Comparison of ENCODE assay signal across 1 cellular context in the genomic region with DNA sequence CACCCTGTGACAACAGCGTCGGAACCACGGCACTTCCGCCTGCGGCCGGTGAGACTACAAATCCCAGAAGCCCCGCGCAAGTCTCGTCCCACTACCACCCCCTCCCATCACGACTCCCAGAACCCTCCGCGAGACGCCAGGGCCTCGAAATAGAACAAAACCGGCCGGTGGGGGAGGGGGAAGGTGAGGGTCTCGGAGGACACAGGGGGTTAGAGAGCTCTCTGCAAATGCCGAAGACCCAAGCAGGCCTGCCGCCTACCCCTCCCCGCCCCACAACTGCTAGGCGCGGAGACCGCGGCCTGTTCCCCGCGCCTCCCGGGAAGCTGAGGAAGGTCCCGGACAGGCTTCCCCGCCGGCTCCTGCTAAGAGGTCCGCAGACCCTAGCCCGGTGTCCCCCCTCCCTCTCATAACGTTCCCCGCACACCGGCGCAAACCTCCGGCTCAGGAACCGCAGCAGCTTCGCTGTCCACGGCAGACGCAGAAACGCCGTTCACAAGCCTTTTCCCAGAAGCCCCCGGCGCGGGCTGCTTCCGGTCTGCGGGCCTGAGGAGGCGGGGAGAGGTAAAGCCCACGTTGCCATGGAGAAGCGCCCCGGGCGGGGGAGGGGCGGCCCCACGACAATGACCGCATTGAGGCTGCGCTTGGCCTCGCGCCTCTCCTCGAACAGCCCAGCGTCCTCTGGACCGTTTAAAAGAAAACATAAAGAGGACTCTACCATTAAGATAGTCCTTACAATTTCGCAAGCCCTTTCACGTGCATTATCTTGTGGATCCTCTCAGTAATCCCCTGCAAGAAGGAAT.
TF ChIP-seq lines count a peak whose summit lies in the region.

ZNF24 (minus strand) TSS at position 485 of the 800 bp plus-strand sequence. CDS start 3,770 bp downstream, outside the sequence.

TF ChIP-seq in K562, 482 proteins besides CTCF, POLR2A, EP300 and RAD21 (continued from another document and continues in another):
- TF ChIP-seq AFF1 (IDR thresholded peaks at IDR 0.05; ENCODE audit: low read depth in 1 of 2, partially characterized antibody in 2 of 2) (peak in 1 of 2 experiments; percentile 96), HMGN3 (IDR thresholded peaks at IDR 0.05; ENCODE audit: borderline replicate concordance, extremely low read depth, insufficient read length, low read depth, low read length) (peak; percentile 76), ZFPM2 (CRISPR knock-in tag; IDR thresholded peaks at IDR 0.05) (0 out of 2 replicates have a peak, but pooled peaks have one; percentile 30), SPI1 (IDR thresholded peaks at IDR 0.05; ENCODE audit: borderline replicate concordance, low read depth, low read length) (peak; percentile 88), SRSF1 (IDR thresholded peaks at IDR 0.05; ENCODE audit: low read depth, low read length) (0 out of 2 replicates have a peak, but pooled peaks have one; percentile 70), RBBP5 (IDR thresholded peaks at IDR 0.05; ENCODE audit: borderline replicate concordance, insufficient read depth, low read length, poor library complexity, severe bottlenecking) (peak; percentile 97), TCFL5 (CRISPR knock-in tag; conservative IDR thresholded peaks at IDR 0.05) (no peak), CBX1 (IDR thresholded peaks at IDR 0.05; ENCODE audit: low read depth) (0 out of 2 replicates have a peak, but pooled peaks have one; percentile 82), TRIM24 (IDR thresholded peaks at IDR 0.05) (peak; percentile 6 to 33; a peak in 2 of 4 replicates), FOS (IDR thresholded peaks at IDR 0.05; ENCODE audit: extremely low read depth, insufficient read length) (no peak), DMBX1 (CRISPR knock-in tag; IDR thresholded peaks at IDR 0.05; ENCODE audit: borderline replicate concordance) (peak; percentile 27; the same call in 1 of the 2 replicates), HLTF (IDR thresholded peaks at IDR 0.05) (0 out of 2 replicates have a peak, but pooled peaks have one; percentile 47), MEF2A (IDR thresholded peaks at IDR 0.05; ENCODE audit: control insufficient read depth, low read depth, low read length) (peak; percentile 78), MTA3 (IDR thresholded peaks at IDR 0.05; ENCODE audit: borderline replicate concordance) (peak; percentile 52; the same call in 1 of the 2 replicates), ETV6 (IDR thresholded peaks at IDR 0.05; ENCODE audit: borderline replicate concordance in 1 of 2, low read depth in 2 of 2, low read length in 1 of 2) (no peak), ETV6 (CRISPR knock-in tag; IDR thresholded peaks at IDR 0.05; ENCODE audit: borderline replicate concordance) (no peak), TOE1 (IDR thresholded peaks at IDR 0.05; ENCODE audit: borderline replicate concordance) (no peak), TOE1 (CRISPR knock-in tag; IDR thresholded peaks at IDR 0.05; ENCODE audit: borderline replicate concordance, low read depth) (no peak), ZNF766 (CRISPR knock-in tag; conservative IDR thresholded peaks at IDR 0.05) (peak; percentile 78), SMARCB1 (IDR thresholded peaks at IDR 0.05; ENCODE audit: insufficient read length, low read depth) (no peak), ILF3 (IDR thresholded peaks at IDR 0.05; ENCODE audit: borderline replicate concordance) (no peak), PHB (CRISPR knock-in tag; IDR thresholded peaks at IDR 0.05) (peak; percentile 72; the same call in 1 of the 2 replicates), C11orf30 (IDR thresholded peaks at IDR 0.05; ENCODE audit: low read depth) (peak; percentile 32; the same call in 1 of the 2 replicates), TEAD1 (CRISPR knock-in tag; IDR thresholded peaks at IDR 0.05) (0 out of 4 replicates have a peak, but pooled peaks of 1 of the 2 experiments have one; percentile 3), STAT5A (IDR thresholded peaks at IDR 0.05; ENCODE audit: borderline replicate concordance, low read length) (0 out of 2 replicates have a peak, but pooled peaks have one; percentile 5), HDAC1 (IDR thresholded peaks at IDR 0.05) (peak in 1 of 2 experiments; percentile 80; a peak in 2 of 4 replicates), ZNF311 (CRISPR knock-in tag; IDR thresholded peaks at IDR 0.05) (peak; percentile 58; the same call in 1 of the 2 replicates), MEIS2 (IDR thresholded peaks at IDR 0.05; ENCODE audit: partially characterized antibody) (peak; percentile 24), KAT7 (CRISPR knock-in tag; IDR thresholded peaks at IDR 0.05; ENCODE audit: borderline replicate concordance) (peak; percentile 35; the same call in 1 of the 2 replicates), RCOR1 (IDR thresholded peaks at IDR 0.05; ENCODE audit: borderline replicate concordance in 1 of 2, low read depth in 2 of 2, low read length in 2 of 2) (0 out of 4 replicates have a peak, but pooled peaks of 1 of the 2 experiments have one; percentile 0), ZNF79 (CRISPR knock-in tag; IDR thresholded peaks at IDR 0.05; ENCODE audit: low read depth) (no peak), SETDB1 (IDR thresholded peaks at IDR 0.05; ENCODE audit: low read length) (no peak), KLF16 (IDR thresholded peaks at IDR 0.05) (0 out of 2 replicates have a peak, but pooled peaks have one; percentile 13), SIX5 (IDR thresholded peaks at IDR 0.05; ENCODE audit: borderline replicate concordance in 1 of 2, insufficient read depth in 1 of 2, low read depth in 1 of 2, low read length in 2 of 2) (peak; percentile 82 to 86), CREB3L1 (IDR thresholded peaks at IDR 0.05; ENCODE audit: borderline replicate concordance, low read depth) (peak; percentile 73; the same call in 1 of the 2 replicates), ZC3H4 (CRISPR knock-in tag; IDR thresholded peaks at IDR 0.05; ENCODE audit: borderline replicate concordance) (no peak), NONO (IDR thresholded peaks at IDR 0.05; ENCODE audit: low read depth in 2 of 2, low read length in 1 of 2) (0 out of 4 replicates have a peak, but pooled peaks of 1 of the 2 experiments have one; percentile 8), HNRNPUL1 (IDR thresholded peaks at IDR 0.05; ENCODE audit: low read length) (no peak), ZC3H11A (IDR thresholded peaks at IDR 0.05; ENCODE audit: low read depth, low read length) (no peak), SRF (CRISPR knock-in tag; IDR thresholded peaks at IDR 0.05) (0 out of 4 replicates have a peak, but pooled peaks of 1 of the 2 experiments have one; percentile 43), ZNF140 (CRISPR knock-in tag; IDR thresholded peaks at IDR 0.05) (no peak), ZNF764 (CRISPR knock-in tag; IDR thresholded peaks at IDR 0.05; ENCODE audit: low read depth) (no peak), HSF4 (CRISPR knock-in tag; IDR thresholded peaks at IDR 0.05; ENCODE audit: borderline replicate concordance) (no peak), ZFX (CRISPR knock-in tag; IDR thresholded peaks at IDR 0.05) (peak; percentile 99), EWSR1 (IDR thresholded peaks at IDR 0.05; ENCODE audit: borderline replicate concordance, low read depth, partially characterized antibody) (no peak), HCFC1 (IDR thresholded peaks at IDR 0.05; ENCODE audit: low read depth, low read length) (peak; percentile 95)
- TF ChIP-seq, protein P1, sequence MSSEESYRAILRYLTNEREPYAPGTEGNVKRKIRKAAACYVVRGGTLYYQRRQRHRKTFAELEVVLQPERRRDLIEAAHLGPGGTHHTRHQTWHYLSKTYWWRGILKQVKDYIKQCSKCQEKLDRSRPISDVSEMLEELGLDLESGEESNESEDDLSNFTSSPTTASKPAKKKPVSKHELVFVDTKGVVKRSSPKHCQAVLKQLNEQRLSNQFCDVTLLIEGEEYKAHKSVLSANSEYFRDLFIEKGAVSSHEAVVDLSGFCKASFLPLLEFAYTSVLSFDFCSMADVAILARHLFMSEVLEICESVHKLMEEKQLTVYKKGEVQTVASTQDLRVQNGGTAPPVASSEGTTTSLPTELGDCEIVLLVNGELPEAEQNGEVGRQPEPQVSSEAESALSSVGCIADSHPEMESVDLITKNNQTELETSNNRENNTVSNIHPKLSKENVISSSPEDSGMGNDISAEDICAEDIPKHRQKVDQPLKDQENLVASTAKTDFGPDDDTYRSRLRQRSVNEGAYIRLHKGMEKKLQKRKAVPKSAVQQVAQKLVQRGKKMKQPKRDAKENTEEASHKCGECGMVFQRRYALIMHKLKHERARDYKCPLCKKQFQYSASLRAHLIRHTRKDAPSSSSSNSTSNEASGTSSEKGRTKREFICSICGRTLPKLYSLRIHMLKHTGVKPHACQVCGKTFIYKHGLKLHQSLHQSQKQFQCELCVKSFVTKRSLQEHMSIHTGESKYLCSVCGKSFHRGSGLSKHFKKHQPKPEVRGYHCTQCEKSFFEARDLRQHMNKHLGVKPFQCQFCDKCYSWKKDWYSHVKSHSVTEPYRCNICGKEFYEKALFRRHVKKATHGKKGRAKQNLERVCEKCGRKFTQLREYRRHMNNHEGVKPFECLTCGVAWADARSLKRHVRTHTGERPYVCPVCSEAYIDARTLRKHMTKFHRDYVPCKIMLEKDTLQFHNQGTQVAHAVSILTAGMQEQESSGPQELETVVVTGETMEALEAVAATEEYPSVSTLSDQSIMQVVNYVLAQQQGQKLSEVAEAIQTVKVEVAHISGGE (CRISPR knock-in tag; IDR thresholded peaks at IDR 0.05) = peak in 1 of 3 experiments; percentile 79; a peak in 2 of 6 replicates
- TF ChIP-seq, protein P2, sequence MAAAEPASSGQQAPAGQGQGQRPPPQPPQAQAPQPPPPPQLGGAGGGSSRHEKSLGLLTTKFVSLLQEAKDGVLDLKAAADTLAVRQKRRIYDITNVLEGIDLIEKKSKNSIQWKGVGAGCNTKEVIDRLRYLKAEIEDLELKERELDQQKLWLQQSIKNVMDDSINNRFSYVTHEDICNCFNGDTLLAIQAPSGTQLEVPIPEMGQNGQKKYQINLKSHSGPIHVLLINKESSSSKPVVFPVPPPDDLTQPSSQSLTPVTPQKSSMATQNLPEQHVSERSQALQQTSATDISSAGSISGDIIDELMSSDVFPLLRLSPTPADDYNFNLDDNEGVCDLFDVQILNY (CRISPR knock-in tag; IDR thresholded peaks at IDR 0.05) = no peak
- TF ChIP-seq, protein P3, sequence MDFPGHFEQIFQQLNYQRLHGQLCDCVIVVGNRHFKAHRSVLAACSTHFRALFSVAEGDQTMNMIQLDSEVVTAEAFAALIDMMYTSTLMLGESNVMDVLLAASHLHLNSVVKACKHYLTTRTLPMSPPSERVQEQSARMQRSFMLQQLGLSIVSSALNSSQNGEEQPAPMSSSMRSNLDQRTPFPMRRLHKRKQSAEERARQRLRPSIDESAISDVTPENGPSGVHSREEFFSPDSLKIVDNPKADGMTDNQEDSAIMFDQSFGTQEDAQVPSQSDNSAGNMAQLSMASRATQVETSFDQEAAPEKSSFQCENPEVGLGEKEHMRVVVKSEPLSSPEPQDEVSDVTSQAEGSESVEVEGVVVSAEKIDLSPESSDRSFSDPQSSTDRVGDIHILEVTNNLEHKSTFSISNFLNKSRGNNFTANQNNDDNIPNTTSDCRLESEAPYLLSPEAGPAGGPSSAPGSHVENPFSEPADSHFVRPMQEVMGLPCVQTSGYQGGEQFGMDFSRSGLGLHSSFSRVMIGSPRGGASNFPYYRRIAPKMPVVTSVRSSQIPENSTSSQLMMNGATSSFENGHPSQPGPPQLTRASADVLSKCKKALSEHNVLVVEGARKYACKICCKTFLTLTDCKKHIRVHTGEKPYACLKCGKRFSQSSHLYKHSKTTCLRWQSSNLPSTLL (IDR thresholded peaks at IDR 0.05) = no peak
- TF ChIP-seq, protein P4, sequence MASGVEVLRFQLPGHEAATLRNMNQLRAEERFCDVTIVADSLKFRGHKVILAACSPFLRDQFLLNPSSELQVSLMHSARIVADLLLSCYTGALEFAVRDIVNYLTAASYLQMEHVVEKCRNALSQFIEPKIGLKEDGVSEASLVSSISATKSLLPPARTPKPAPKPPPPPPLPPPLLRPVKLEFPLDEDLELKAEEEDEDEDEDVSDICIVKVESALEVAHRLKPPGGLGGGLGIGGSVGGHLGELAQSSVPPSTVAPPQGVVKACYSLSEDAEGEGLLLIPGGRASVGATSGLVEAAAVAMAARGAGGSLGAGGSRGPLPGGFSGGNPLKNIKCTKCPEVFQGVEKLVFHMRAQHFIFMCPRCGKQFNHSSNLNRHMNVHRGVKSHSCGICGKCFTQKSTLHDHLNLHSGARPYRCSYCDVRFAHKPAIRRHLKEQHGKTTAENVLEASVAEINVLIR (CRISPR knock-in tag; IDR thresholded peaks at IDR 0.05) = 0 out of 2 replicates have a peak, but pooled peaks have one; percentile 22
